ENCODE assay signal across 18 cellular contexts in the genomic region with DNA sequence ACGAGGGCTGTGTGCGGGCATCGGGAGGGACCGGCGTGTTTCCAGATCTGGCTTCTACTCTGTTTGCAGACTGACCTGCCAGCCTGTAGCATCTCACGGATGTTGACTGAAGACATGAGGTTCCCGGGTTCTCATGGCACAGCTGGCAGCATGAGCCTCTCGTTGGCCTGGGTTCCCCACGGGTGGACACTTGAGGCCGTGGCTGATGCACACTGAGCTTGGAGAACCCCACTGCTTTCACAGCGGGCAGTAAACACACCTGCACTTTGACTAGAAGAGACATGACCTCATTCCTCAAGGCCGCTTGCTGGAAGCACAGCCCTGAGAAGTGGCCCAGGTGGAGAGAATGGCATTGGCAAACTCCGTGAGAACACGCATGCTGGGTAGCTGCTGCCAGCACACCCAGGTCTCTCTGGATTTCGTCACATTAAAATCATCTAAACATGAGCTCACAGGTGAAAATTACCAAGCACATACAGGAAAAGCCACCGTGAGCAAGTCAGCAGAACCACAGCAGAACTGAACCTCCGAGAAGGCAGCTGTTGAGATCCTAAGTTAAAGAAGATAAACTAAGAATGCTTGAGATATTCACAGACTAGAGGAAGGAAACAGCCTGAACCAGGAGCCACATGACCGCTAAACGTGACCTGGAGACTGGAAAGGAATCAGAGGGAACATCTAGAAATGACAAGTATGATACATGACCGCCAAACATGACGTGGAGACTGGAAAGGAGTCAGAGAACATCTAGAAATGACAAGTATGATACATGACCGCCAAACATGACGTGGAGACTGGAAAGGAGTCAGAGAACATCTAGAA. TPM values are rescaled to one million over a fixed set of nuclear protein-coding genes. Genes with fewer than 3 reads are reported as not detected.
DNase-seq lines count a peak whose midpoint lies in the region; ATAC-seq and TF ChIP-seq lines count a peak whose summit lies in the region.
"Had no signal": no experiment of that assay in that cellular context is flagged by ENCODE, and none has a peak within 500 bp of the region (broad histone marks: within the 10 kb centered on the region; RNA-seq: fewer than 3 reads in every experiment).

No MANE protein-coding gene starts in this region.

- intact Hi-C loops in breast epithelium (cut with DNase I; ENCODE audit: low total_unique reads) (no loop called here), MCF 10A (cut with micrococcal nuclease) (loop anchor here (5.0 kb wide), 1 partner anchor 47 kb away; the partner anchor contains the start of gene PPP2R2D), tibial artery (cut with DNase I; ENCODE audit: low total_unique reads) (no loop called here)

- no peaks in the 10 kb centered on the region for H3K9me3 Mint-ChIP-seq in MCF 10A (ENCODE audit: unreplicated experiment)
- no peaks in the 10 kb centered on the region for H3K9me3 Mint-ChIP-seq in neural crest cell
- H3K9me3 Mint-ChIP-seq: CD4-positive, alpha-beta memory T cell; GM23338 had no signal

- no peak overlapping the region for H3K27ac Mint-ChIP-seq in MCF 10A (ENCODE audit: low read depth, unreplicated experiment)
- H3K27ac Mint-ChIP-seq in neural crest cell (ENCODE audit: unreplicated experiment): peak overlapping the region; percentile 31
- H3K27ac Mint-ChIP-seq: GM23338 had no signal

- H3K36me3 Mint-ChIP-seq in MCF 10A (ENCODE audit: insufficient read depth, unreplicated experiment) (peaks cover 72% of the 10 kb centered on the region), neural crest cell (ENCODE audit: low read depth) (peaks cover 36% of the 10 kb centered on the region)

- BruUV-seq in MCF 10A (replicated peaks; lab: Mats Ljungman, UMichigan): no TSS peak

- H3K27me3 ChIP-seq in breast epithelium (no peaks in the 10 kb centered on the region), tibial artery (no peaks in the 10 kb centered on the region)

- H3K36me3 ChIP-seq in breast epithelium (peaks cover 28% of the 10 kb centered on the region), tibial artery (peaks cover 23 to 73% (median 63%) of the 10 kb centered on the region in 3 donors)

- H3K9me3 ChIP-seq in breast epithelium: no peaks in the 10 kb centered on the region
- H3K9me3 ChIP-seq in tibial artery: no peaks in the 10 kb centered on the region

- H3K4me1 Mint-ChIP-seq in MCF 10A (ENCODE audit: insufficient read depth, unreplicated experiment) (peaks cover 24% of the 10 kb centered on the region), neural crest cell (no peaks in the 10 kb centered on the region)
- H3K4me1 Mint-ChIP-seq: CD4-positive, alpha-beta memory T cell; GM23338 had no signal

- no peak overlapping the region for H3K4me3 ChIP-seq in breast epithelium
- H3K4me3 ChIP-seq in tibial artery: no peak overlapping the region
- H3K4me3 ChIP-seq: GM23338, K562 had no signal

- DNase-seq in breast epithelium (ENCODE audit: low spot score in 2 of 2) (peak; percentile 9 to 38), MCF 10A (ENCODE audit: unreplicated experiment) (no peak), epithelial cell of prostate (ENCODE audit: low read depth, low spot score) (no peak), neural crest cell (ENCODE audit: low read depth, low spot score) (no peak), tibial artery (peak; percentile 18 to 25), dermis blood vessel endothelial cell (no peak), midbrain (lab: John Stamatoyannopoulos, UW) (no peak)
- DNase-seq: Calu3; CD4-positive, alpha-beta memory T cell; DMS53; NCI-H1436 treated with DMSO at 0.1 percent for 48 hours; NCI-H2029 treated with DMSO at 0.1 percent for 48 hours; NCI-H2171 treated with DMSO at 0.1 percent for 48 hours; NCI-H748 treated with DMSO at 0.1 percent for 48 hours; RPMI8226 had no signal

- TF ChIP-seq CTCF in breast epithelium (IDR thresholded peaks at IDR 0.05) (no peak), MCF 10A (IDR thresholded peaks at IDR 0.05; ENCODE audit: unreplicated experiment) (no peak), neural crest cell (conservative IDR thresholded peaks at IDR 0.05) (no peak), tibial artery (IDR thresholded peaks at IDR 0.05) (no peak)

- TF ChIP-seq POLR2A in breast epithelium (IDR thresholded peaks at IDR 0.05): no peak

- POLR2A ChIA-PET in MCF 10A (lab: Yijun Ruan, JAX): interaction anchor here (2.0 kb wide), 1 partner anchor 48 kb away, joined by 5 read pairs; no protein-coding TSS in a partner anchor

- ATAC-seq in GM21619 (IDR thresholded peaks at IDR 0.05; ENCODE audit: unreplicated experiment): no peak
- ATAC-seq: GM23338, K562 had no signal

- CTCF ChIA-PET in MCF 10A (lab: Yijun Ruan, JAX): interaction anchor here (0.6 to 3.0 kb wide), 6 partner anchors 11 to 190 kb away, joined by 3 to 32 read pairs (median 4); no protein-coding TSS in a partner anchor

- H3K4me1 ChIP-seq in breast epithelium: no peaks in the 10 kb centered on the region
- H3K4me1 ChIP-seq in tibial artery: peaks cover 0 to 28% (median 20%) of the 10 kb centered on the region in 4 donors

- H3K27ac ChIP-seq in breast epithelium (no peak overlapping the region), epithelial cell of prostate (peak overlapping the region; percentile 91), tibial artery (no peak overlapping the region)

- H3K4me3 Mint-ChIP-seq in MCF 10A (ENCODE audit: unreplicated experiment): no peak overlapping the region
- H3K4me3 Mint-ChIP-seq in neural crest cell: no peak overlapping the region
- H3K4me3 Mint-ChIP-seq: CD4-positive, alpha-beta memory T cell; GM23338 had no signal

- no peaks in the 10 kb centered on the region for H3K27me3 Mint-ChIP-seq in MCF 10A (ENCODE audit: insufficient read depth, unreplicated experiment)
- no peaks in the 10 kb centered on the region for H3K27me3 Mint-ChIP-seq in neural crest cell (ENCODE audit: low read depth)
- H3K27me3 Mint-ChIP-seq: CD4-positive, alpha-beta memory T cell had no signal

RNA-seq across cellular contexts. Expression of gene BNIP3, which starts 32.5 kb away (rescaled TPM):
- 100 to 1,000 TPM in 2 of 3 donors, 10 to 100 TPM in 1; 81.9 to 235 (median 107) TPM for total RNA-seq in breast epithelium
- total RNA-seq in MCF 10A (2022): 47.0 and 53.0 TPM in 2 replicates
- total RNA-seq in neural crest cell: 26.1 and 33.1 TPM in 2 replicates
- total RNA-seq in dermis blood vessel endothelial cell: 92.8 and 95.6 TPM in 2 replicates

RNA-seq across cellular contexts. Expression of gene PPP2R2D, which starts 48.4 kb away (rescaled TPM):
- 10 to 100 TPM; 33.0 to 51.8 (median 44.1) TPM for total RNA-seq in breast epithelium
- total RNA-seq in MCF 10A (2022): 34.9 and 35.5 TPM in 2 replicates
- total RNA-seq in neural crest cell: 39.3 and 45.0 TPM in 2 replicates
- total RNA-seq in dermis blood vessel endothelial cell: 27.9 and 39.6 TPM in 2 replicates

Comparison
In these comparisons a context has a peak if more than half of its experiments do, and no peak if none do; other contexts are left out.
1. DNase-seq: peak in breast epithelium (2 of 2) and tibial artery (2 of 2); none in MCF 10A (single experiment), epithelial cell of prostate (single experiment), neural crest cell (single experiment), dermis blood vessel endothelial cell (single experiment) and midbrain (single experiment).